ENCODE assay signal across 12 cellular contexts in genomic region chr16:84085271-84085667, GRCh38. TPM values are rescaled to one million over a fixed set of nuclear protein-coding genes. Genes with fewer than 3 reads are reported as not detected.
"Had no signal": no experiment of that assay in that cellular context is flagged by ENCODE, and none has a peak within 500 bp of the region (broad histone marks: within the 10 kb centered on the region; RNA-seq: fewer than 3 reads in every experiment).

No MANE protein-coding gene starts in this region.

- H3K4me2 ChIP-seq: hepatocyte, smooth muscle cell had no signal

- H3K4me3 Mint-ChIP-seq: activated naive CD4-positive, alpha-beta T cell treated with anti-CD3 and anti-CD28 coated beads, Interleukin-2, amount 10 ng/mL, durations not matched to agents 7 days and 5 days; activated T-cell treated with anti-CD3 and anti-CD28 coated beads, Interleukin-2, amount 50 U/mL, for 24 hours had no signal

- H3K27me3 ChIP-seq: adrenal gland, hepatocyte, transverse colon, vagina had no signal

- H3K9me3 ChIP-seq: adrenal gland, transverse colon, vagina had no signal

- H3K4me3 ChIP-seq: adrenal gland, hepatocyte, smooth muscle cell, transverse colon, vagina had no signal

- H3K27me3 Mint-ChIP-seq: activated naive CD4-positive, alpha-beta T cell treated with anti-CD3 and anti-CD28 coated beads, Interleukin-2, amount 10 ng/mL, durations not matched to agents 7 days and 5 days; activated T-cell treated with anti-CD3 and anti-CD28 coated beads, Interleukin-2, amount 50 U/mL, for 24 hours; naive thymus-derived CD8-positive, alpha-beta T cell had no signal

- H3K9me3 Mint-ChIP-seq: activated naive CD4-positive, alpha-beta T cell treated with anti-CD3 and anti-CD28 coated beads, Interleukin-2, amount 10 ng/mL, durations not matched to agents 7 days and 5 days; activated T-cell treated with anti-CD3 and anti-CD28 coated beads, Interleukin-2, amount 50 U/mL, for 24 hours; naive thymus-derived CD8-positive, alpha-beta T cell had no signal

- H3K27ac ChIP-seq: hepatocyte, transverse colon, vagina, VCaP had no signal

- H2AFZ ChIP-seq: hepatocyte had no signal

RNA-seq across cellular contexts. Expression of gene SLC38A8, which starts 42.7 kb away (rescaled TPM):
- total RNA-seq: esophagus mucosa; hepatocyte; left lobe of liver; mucosa of gallbladder; naive thymus-derived CD8-positive, alpha-beta T cell; smooth muscle cell; transverse colon; vagina had no signal
- polyA plus RNA-seq: hepatocyte; naive thymus-derived CD8-positive, alpha-beta T cell; smooth muscle cell had no signal

RNA-seq across cellular contexts. Expression of gene DNAAF1, which starts 59.8 kb away (rescaled TPM):
- total RNA-seq: left lobe of liver, transverse colon, vagina had no signal
- polyA plus RNA-seq: smooth muscle cell had no signal
